Comparison of ENCODE assay signal across 8 cellular contexts in genomic region chr5:123511648-123512605, GRCh38. TPM values are rescaled to one million over a fixed set of nuclear protein-coding genes. Genes with fewer than 3 reads are reported as not detected.
DNase-seq lines count a peak whose midpoint lies in the region; ATAC-seq and TF ChIP-seq lines count a peak whose summit lies in the region.

Gene CSNK1G3, plus strand, starts transcription at chr5:123512177. Its CDS starts 33,487 bp downstream, at chr5:123545664.

- no peaks in the 10 kb centered on the region for H3K36me3 ChIP-seq in smooth muscle cell (ENCODE audit: low read depth)

- H3K9me3 ChIP-seq in AG04450 (ENCODE audit: control insufficient read depth, insufficient read depth, low read length) (no peaks in the 10 kb centered on the region), smooth muscle cell (replicated peaks; ENCODE audit: low read depth) (no peaks in the 10 kb centered on the region)

- intact Hi-C loops in activated B cell treated with CpG ODN at 0.5 μM for 24 hours (cut with micrococcal nuclease) = loop anchor here (1.0 to 10.0 kb wide), 9 partner anchors 8 to 1547 kb away; partner anchors contain the start of genes CEP120 and SRFBP1

- TF ChIP-seq CTCF in AG04450 (IDR thresholded peaks at IDR 0.05; ENCODE audit: low read depth, low read length) (no peak), activated B cell treated with CpG ODN at 0.5 μM for 24 hours (IDR thresholded peaks at IDR 0.05) (no peak), smooth muscle cell (IDR thresholded peaks at IDR 0.05; ENCODE audit: borderline replicate concordance, insufficient read depth, poor library complexity, severe bottlenecking) (no peak)

- peak within 1 kb of the TSS; percentile 88 for H3K9ac ChIP-seq in smooth muscle cell (ENCODE audit: low read depth)

- peaks cover 11% of the 10 kb centered on the region for H3K36me3 Mint-ChIP-seq in activated B cell treated with CpG ODN at 0.5 μM for 24 hours (ENCODE audit: low read depth)

- no peaks in the 10 kb centered on the region for H3K27me3 Mint-ChIP-seq in activated B cell treated with CpG ODN at 0.5 μM for 24 hours

- ATAC-seq in GM18907 (IDR thresholded peaks at IDR 0.05; ENCODE audit: unreplicated experiment) (peak; percentile 96), HG03159 (IDR thresholded peaks at IDR 0.05; ENCODE audit: unreplicated experiment) (peak; percentile 95), activated B cell treated with CpG ODN at 0.5 μM for 24 hours (ENCODE audit: low read depth) (peak; percentile 91)

- H2AFZ ChIP-seq in smooth muscle cell (ENCODE audit: low read depth) = peak within 1 kb of the TSS; percentile 94

- H3K4me3 ChIP-seq in AG04450 (ENCODE audit: low read depth, low read length) (peak within 1 kb of the TSS; percentile 85), smooth muscle cell (peak within 1 kb of the TSS; percentile 92)

- WGBS in smooth muscle cell (ENCODE audit: low lambda C conversion rate) = under 1% methylated on average over 66 of the region's 82 CpGs

- H4K20me1 ChIP-seq in smooth muscle cell (ENCODE audit: low read depth) = peaks cover 39% of the 10 kb centered on the region

- peaks cover 12% of the 10 kb centered on the region for H3F3A ChIP-seq in smooth muscle cell (ENCODE audit: low read depth)

- H3K79me2 ChIP-seq in smooth muscle cell (ENCODE audit: low read depth) = peaks cover 43% of the 10 kb centered on the region

- DNase-seq in AG04450 (ENCODE audit: low read depth, low spot score) (peak; percentile 95), NCI-H345 (lab: John Stamatoyannopoulos, UW) (peak; percentile 95), activated B cell treated with CpG ODN at 0.5 μM for 24 hours (peak; percentile 81), caudate nucleus (lab: John Stamatoyannopoulos, UW) (peak; percentile 45 to 98 (median 92)), iPS-NIHi7 (ENCODE audit: extremely low spot score) (peak; percentile 94), smooth muscle cell (lab: John Stamatoyannopoulos, UW; ENCODE audit: unreplicated experiment) (peak; percentile 76)

- H3K4me1 ChIP-seq in smooth muscle cell (ENCODE audit: low read depth) = peaks cover 20% of the 10 kb centered on the region

- H3K27ac Mint-ChIP-seq in activated B cell treated with CpG ODN at 0.5 μM for 24 hours = peak within 1 kb of the TSS; percentile 99

- no peaks in the 10 kb centered on the region for H3K27me3 ChIP-seq in AG04450 (ENCODE audit: control insufficient read depth, insufficient read depth, low read length)
- H3K27me3 ChIP-seq in smooth muscle cell (ENCODE audit: low read depth) = no peaks in the 10 kb centered on the region

- POLR2A ChIA-PET in AG04450 (lab: Yijun Ruan, JAX) = interaction anchor here (0.6 to 1.5 kb wide), 5 partner anchors 32 to 99 kb away, joined by 3 to 26 read pairs (median 3); partner anchors contain the start of gene CEP120
- POLR2A ChIA-PET in activated B cell treated with CpG ODN at 0.5 μM for 24 hours (lab: Charles Lee) = interaction anchor here (0.6 to 5.4 kb wide), 22 partner anchors 10 to 810 kb away, joined by 3 to 108 read pairs (median 4); partner anchors contain the start of gene CEP120

- H3K4me3 Mint-ChIP-seq in activated B cell treated with CpG ODN at 0.5 μM for 24 hours = peak within 1 kb of the TSS; percentile 99

- H3K27ac ChIP-seq in AG04450 (ENCODE audit: low read depth, low read length) = peak within 1 kb of the TSS; percentile 88
- peak within 1 kb of the TSS; percentile 80 for H3K27ac ChIP-seq in caudate nucleus (ENCODE audit: low read depth, low read length)
- peak within 1 kb of the TSS; percentile 95 for H3K27ac ChIP-seq in smooth muscle cell (ENCODE audit: low read depth)

- H3K9me3 Mint-ChIP-seq in activated B cell treated with CpG ODN at 0.5 μM for 24 hours = no peaks in the 10 kb centered on the region

- CTCF ChIA-PET in AG04450 (lab: Charles Lee) = interaction anchor here (2.5 kb wide), 1 partner anchor 88 kb away, joined by 15 read pairs; the partner anchor contains the start of gene CEP120
- CTCF ChIA-PET in activated B cell treated with CpG ODN at 0.5 μM for 24 hours (lab: Charles Lee) = interaction anchor here (1.8 to 2.9 kb wide), 2 partner anchors 88 to 98 kb away, joined by 5 to 12 read pairs; partner anchors contain the start of gene CEP120

- H3K4me2 ChIP-seq in smooth muscle cell = peak within 1 kb of the TSS; percentile 83

- H3K4me1 Mint-ChIP-seq in activated B cell treated with CpG ODN at 0.5 μM for 24 hours = peaks cover 47% of the 10 kb centered on the region

RNA-seq across cellular contexts. Expression of gene CSNK1G3, which starts in this region (rescaled TPM):
- polyA plus RNA-seq in AG04450 (2011; rRNA removed) (28.5 and 40.9 TPM in 2 replicates), smooth muscle cell (25.9 and 32.6 TPM in 2 replicates)
- polyA minus RNA-seq in AG04450 (2011; rRNA and poly(A)+ RNA removed) = 25.8 and 49.8 TPM in 2 replicates
- total RNA-seq in activated B cell treated with CpG ODN at 0.5 μM for 24 hours (79.9 and 82.7 TPM in 2 replicates), smooth muscle cell (68.3 and 72.9 TPM in 2 replicates)

Comparison
In these comparisons a context has a peak if more than half of its experiments do, and no peak if none do; other contexts are left out.
1. Peak in every context shown above with its lines: DNase-seq, ATAC-seq, H3K4me3 ChIP-seq and H3K27ac ChIP-seq.